In the genomic region with DNA sequence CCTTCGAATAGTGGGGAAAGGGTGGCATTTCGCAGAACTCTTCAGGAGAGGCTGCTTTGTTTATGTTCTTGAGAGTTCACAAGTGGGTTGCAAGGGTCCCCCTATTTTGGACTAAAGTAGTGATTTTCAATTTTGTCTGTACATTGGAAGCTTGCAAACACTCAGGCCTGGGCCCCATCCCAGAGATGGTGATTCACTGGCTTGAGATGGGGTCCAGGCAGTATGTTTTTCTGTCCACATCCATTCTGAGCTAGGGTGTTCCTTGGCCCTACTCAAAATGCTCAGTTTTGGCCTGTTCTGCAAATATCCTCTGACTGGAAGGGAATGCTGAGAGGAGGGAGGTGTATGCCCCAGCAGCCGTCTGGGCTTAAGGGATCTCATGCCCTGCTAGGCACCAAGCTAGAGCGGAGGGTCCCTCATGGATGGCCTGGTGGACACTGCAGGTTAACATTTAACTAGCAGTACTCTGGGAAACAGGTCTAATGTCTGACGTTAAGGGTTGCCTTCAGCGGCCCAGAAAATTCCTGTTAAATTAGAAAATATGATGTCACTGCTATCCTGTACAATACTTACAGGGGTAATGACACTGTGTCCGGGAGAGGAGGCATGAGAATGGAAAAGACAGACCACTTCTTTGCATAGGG, we compare ENCODE assay signal across 1 cellular context.
TF ChIP-seq lines count a peak whose summit lies in the region.

No MANE protein-coding gene starts in this region.

TF ChIP-seq in HepG2, 621 proteins besides CTCF, POLR2A, EP300 and RAD21 (continued from another document):
- TF ChIP-seq, protein P1, sequence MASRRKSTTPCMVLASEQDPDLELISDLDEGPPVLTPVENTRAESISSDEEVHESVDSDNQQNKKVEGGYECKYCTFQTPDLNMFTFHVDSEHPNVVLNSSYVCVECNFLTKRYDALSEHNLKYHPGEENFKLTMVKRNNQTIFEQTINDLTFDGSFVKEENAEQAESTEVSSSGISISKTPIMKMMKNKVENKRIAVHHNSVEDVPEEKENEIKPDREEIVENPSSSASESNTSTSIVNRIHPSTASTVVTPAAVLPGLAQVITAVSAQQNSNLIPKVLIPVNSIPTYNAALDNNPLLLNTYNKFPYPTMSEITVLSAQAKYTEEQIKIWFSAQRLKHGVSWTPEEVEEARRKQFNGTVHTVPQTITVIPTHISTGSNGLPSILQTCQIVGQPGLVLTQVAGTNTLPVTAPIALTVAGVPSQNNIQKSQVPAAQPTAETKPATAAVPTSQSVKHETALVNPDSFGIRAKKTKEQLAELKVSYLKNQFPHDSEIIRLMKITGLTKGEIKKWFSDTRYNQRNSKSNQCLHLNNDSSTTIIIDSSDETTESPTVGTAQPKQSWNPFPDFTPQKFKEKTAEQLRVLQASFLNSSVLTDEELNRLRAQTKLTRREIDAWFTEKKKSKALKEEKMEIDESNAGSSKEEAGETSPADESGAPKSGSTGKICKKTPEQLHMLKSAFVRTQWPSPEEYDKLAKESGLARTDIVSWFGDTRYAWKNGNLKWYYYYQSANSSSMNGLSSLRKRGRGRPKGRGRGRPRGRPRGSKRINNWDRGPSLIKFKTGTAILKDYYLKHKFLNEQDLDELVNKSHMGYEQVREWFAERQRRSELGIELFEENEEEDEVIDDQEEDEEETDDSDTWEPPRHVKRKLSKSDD (CRISPR knock-in tag; IDR thresholded peaks at IDR 0.05; ENCODE audit: low read depth) = no peak
- TF ChIP-seq RFX1 (IDR thresholded peaks at IDR 0.05) (no peak), PHF20 (CRISPR knock-in tag; IDR thresholded peaks at IDR 0.05) (no peak), HHEX (CRISPR knock-in tag; IDR thresholded peaks at IDR 0.05) (no peak), MTA1 (CRISPR knock-in tag; IDR thresholded peaks at IDR 0.05; ENCODE audit: borderline replicate concordance) (no peak), PAXIP1 (CRISPR knock-in tag; conservative IDR thresholded peaks at IDR 0.05) (0 out of 2 replicates have a peak, but pooled peaks have one; percentile 24), ZSCAN9 (CRISPR knock-in tag; IDR thresholded peaks at IDR 0.05; ENCODE audit: borderline replicate concordance) (no peak), KLF11 (CRISPR knock-in tag; IDR thresholded peaks at IDR 0.05) (no peak), ZNF10 (CRISPR knock-in tag; IDR thresholded peaks at IDR 0.05; ENCODE audit: borderline replicate concordance, low read depth) (no peak), CENPT (CRISPR knock-in tag; IDR thresholded peaks at IDR 0.05; ENCODE audit: low read depth) (no peak), GABPB1 (CRISPR knock-in tag; IDR thresholded peaks at IDR 0.05) (no peak), RELA (CRISPR knock-in tag; IDR thresholded peaks at IDR 0.05) (no peak), ZNF580 (CRISPR knock-in tag; IDR thresholded peaks at IDR 0.05; ENCODE audit: borderline replicate concordance, low read depth) (no peak), ATRX (CRISPR knock-in tag; IDR thresholded peaks at IDR 0.05; ENCODE audit: borderline replicate concordance) (no peak), ISL2 (CRISPR knock-in tag; IDR thresholded peaks at IDR 0.05) (no peak), NR2F6 (IDR thresholded peaks at IDR 0.05) (no peak), NR2F6 (CRISPR knock-in tag; IDR thresholded peaks at IDR 0.05) (no peak), ZNF281 (CRISPR knock-in tag; IDR thresholded peaks at IDR 0.05; ENCODE audit: borderline replicate concordance) (no peak), ZBTB21 (CRISPR knock-in tag; IDR thresholded peaks at IDR 0.05) (peak; percentile 60; the same call in 1 of the 2 replicates), TP53 (CRISPR knock-in tag; conservative IDR thresholded peaks at IDR 0.05) (no peak), ZFX (CRISPR knock-in tag; IDR thresholded peaks at IDR 0.05; ENCODE audit: low read depth) (0 out of 2 replicates have a peak, but pooled peaks have one; percentile 18)
